In genomic region chr2:100041385-100041784, GRCh38 we compare ENCODE assay signal across 24 cellular contexts.
"Had no signal": no experiment of that assay in that cellular context is flagged by ENCODE, and none has a peak within 500 bp of the region (broad histone marks: within the 10 kb centered on the region; RNA-seq: fewer than 3 reads in every experiment).

No MANE protein-coding gene starts in this region.

- H3K27ac Mint-ChIP-seq: mesothelial cell of epicardium; naive thymus-derived CD4-positive, alpha-beta T cell had no signal

- H3K27me3 Mint-ChIP-seq: memory B cell; naive thymus-derived CD4-positive, alpha-beta T cell had no signal

- DNase-seq: dorsolateral prefrontal cortex; effector CD4-positive, alpha-beta T cell; foreskin fibroblast; gastrocnemius medialis; head of caudate nucleus; kidney; naive thymus-derived CD4-positive, alpha-beta T cell; occipital lobe; pancreas; stimulated activated CD4-positive, alpha-beta T cell treated with anti-CD3 and anti-CD28 coated beads, Interleukin-12 subunit alpha, Interleukin-12 subunit beta, amount 100 ng/mL, for 4 hours; stimulated activated CD4-positive, alpha-beta T cell treated with anti-CD3 and anti-CD28 coated beads, Interleukin-1b, Interleukin-23, amount 100 ng/mL, for 48 hours; stimulated activated CD4-positive, alpha-beta T cell treated with anti-CD3 and anti-CD28 coated beads, Interleukin-4, amount 100 ng/mL, for 1 hour; stimulated activated CD8-positive, alpha-beta memory T cell treated with anti-CD3 and anti-CD28 coated beads, Interleukin-4, amount 100 ng/mL, for 48 hours; stimulated activated naive CD8-positive, alpha-beta T cell treated with anti-CD3 and anti-CD28 coated beads, Interleukin-15, Interleukin-2, amounts not matched to agents 100 U/mL and 50 U/mL, for 24 hours; testis; tibial artery had no signal

- H3K4me3 ChIP-seq: dorsolateral prefrontal cortex, gastrocnemius medialis, hepatocyte, lung, pancreas, smooth muscle cell, testis, tibial artery, upper lobe of left lung had no signal

- H3K36me3 Mint-ChIP-seq: mesothelial cell of epicardium had no signal

- H3K4me1 Mint-ChIP-seq: naive thymus-derived CD4-positive, alpha-beta T cell had no signal

- H3K9me3 ChIP-seq: gastrocnemius medialis, pancreas, testis, tibial artery, upper lobe of left lung had no signal

- H3K4me3 Mint-ChIP-seq: memory B cell; mesothelial cell of epicardium; naive thymus-derived CD4-positive, alpha-beta T cell had no signal

- H3K4me1 ChIP-seq: gastrocnemius medialis, pancreas had no signal

- H3K36me3 ChIP-seq: gastrocnemius medialis, pancreas, tibial artery, upper lobe of left lung had no signal

- H3K27ac ChIP-seq: epithelial cell of prostate, gastrocnemius medialis, hepatocyte, pancreas, testis, tibial artery, upper lobe of left lung had no signal

- H3K4me2 ChIP-seq: hepatocyte, smooth muscle cell had no signal

- H3K27me3 ChIP-seq: dorsolateral prefrontal cortex, hepatocyte, testis, tibial artery, upper lobe of left lung had no signal

- H3K79me2 ChIP-seq: hepatocyte had no signal

- H2AFZ ChIP-seq: hepatocyte had no signal

- H3K9me3 Mint-ChIP-seq: memory B cell, mesothelial cell of epicardium, nephron progenitor cell had no signal
